In genomic region chr16:72008424-72009216, GRCh38 we compare ENCODE assay signal across 8 cellular contexts. TPM values are rescaled to one million over a fixed set of nuclear protein-coding genes. Genes with fewer than 3 reads are reported as not detected.
DNase-seq lines count a peak whose midpoint lies in the region; ATAC-seq, FAIRE-seq and TF ChIP-seq lines count a peak whose summit lies in the region.

DHODH (plus strand) TSS chr16:72008744; CDS start chr16:72008765, 21 bp downstream.

- ATAC-seq in HG02973 (IDR thresholded peaks at IDR 0.05; ENCODE audit: unreplicated experiment) (peak; percentile 98), right cardiac atrium (peak; percentile 100), aorta (ENCODE audit: low FRiP score) (peak; percentile 100)

- peak; percentile 96 for FAIRE-seq in GM18507 (lab: Jason Lieb, UNC)

- H3K27ac ChIP-seq in ascending aorta (peak within 1 kb of the TSS; percentile 42 to 48), right cardiac atrium (ENCODE audit: low read length) (peak within 1 kb of the TSS; percentile 26), aorta (ENCODE audit: low read depth in 1 of 2, low read length in 2 of 2) (peak within 1 kb of the TSS in 1 of 2 donors; percentile 32)

- H3K4me3 ChIP-seq in ascending aorta (peak within 1 kb of the TSS; percentile 80 to 94), right cardiac atrium (ENCODE audit: low read length) (peak within 1 kb of the TSS; percentile 77), aorta (ENCODE audit: low read length in 2 of 2) (peak within 1 kb of the TSS; percentile 80 to 81)

- H3K36me3 ChIP-seq in ascending aorta = no peaks in the 10 kb centered on the region
- H3K36me3 ChIP-seq in aorta (ENCODE audit: control insufficient read depth in 1 of 2, insufficient read depth in 2 of 2, low read length in 1 of 2) = no peaks in the 10 kb centered on the region

- H3K4me1 ChIP-seq in ascending aorta (peaks cover 0 to 2% of the 10 kb centered on the region in 2 donors), right cardiac atrium (ENCODE audit: control insufficient read depth, insufficient read depth, low read length) (no peaks in the 10 kb centered on the region), aorta (ENCODE audit: control insufficient read depth in 1 of 2, insufficient read depth in 2 of 2, low read length in 2 of 2) (no peaks in the 10 kb centered on the region)

- no peaks in the 10 kb centered on the region for H3K27me3 ChIP-seq in ascending aorta
- H3K27me3 ChIP-seq in right cardiac atrium (ENCODE audit: control insufficient read depth, insufficient read depth) = no peaks in the 10 kb centered on the region
- no peaks in the 10 kb centered on the region for H3K27me3 ChIP-seq in aorta (ENCODE audit: control insufficient read depth in 1 of 2, insufficient read depth in 2 of 2, low read length in 1 of 2)

- WGBS in right cardiac atrium = under 1% methylated on average over 57 of the region's 57 CpGs
- 0 to 1% methylated on average over 54 to 57 of the region's 57 CpGs for WGBS in aorta, 2 donors

- intact Hi-C loops in T-helper 2 cell treated with Interferon-gamma antibody and Interleukin-4, amounts not matched to agents 100 ng/mL and 5 ng/mL, for 36 hours (cut with micrococcal nuclease) = loop anchor here (1.0 to 5.0 kb wide), 8 partner anchors 47 to 656 kb away; partner anchors contain the start of genes AP1G1, ATXN1L, DHX38 and IST1
- intact Hi-C loops in ascending aorta (cut with DNase I) (loop anchor here (1.0 to 2.0 kb wide), 4 partner anchors 85 to 285 kb away; partner anchors contain the start of genes DHX38, IST1 and TXNL4B), right cardiac atrium (cut with DNase I) (no loop called here), aorta (cut with DNase I) (loop anchor here in 1 of 2 donors (5.0 kb wide), 1 partner anchor 89 kb away; no protein-coding TSS in a partner anchor)

- peak in 2 of 3 experiments; percentile 6 to 15 for TF ChIP-seq CTCF in ascending aorta (IDR thresholded peaks at IDR 0.05)

- peak; percentile 100 for DNase-seq in GM18507 (ENCODE audit: extremely low spot score, insufficient read length, low read depth)
- DNase-seq in NCI-H1930 (lab: John Stamatoyannopoulos, UW) = peak; percentile 84 to 90
- peak; percentile 95 to 99 for DNase-seq in ascending aorta (ENCODE audit: low spot score in 2 of 2)
- peak; percentile 99 for DNase-seq in right cardiac atrium
- DNase-seq in putamen (ENCODE audit: low spot score) = peak; percentile 98
- peak; percentile 99 for DNase-seq in aorta

- H3K9me3 ChIP-seq in ascending aorta (no peaks in the 10 kb centered on the region), right cardiac atrium (ENCODE audit: control insufficient read depth, low read length) (no peaks in the 10 kb centered on the region), aorta (ENCODE audit: control insufficient read depth, low read length) (no peaks in the 10 kb centered on the region)

RNA-seq across cellular contexts. Expression of gene DHODH, which starts in this region (rescaled TPM):
- 15.0 and 16.3 TPM in 2 replicates for total RNA-seq in T-helper 2 cell treated with Interferon-gamma antibody and Interleukin-4, amounts not matched to agents 100 ng/mL and 5 ng/mL, for 36 hours
- total RNA-seq in ascending aorta = 8.6 TPM
- total RNA-seq in right cardiac atrium = 10 to 100 TPM; 44.1 to 55.7 (median 47.4) TPM
- polyA plus RNA-seq in right cardiac atrium = 38.9 TPM
- 1 to 10 TPM; 4.9 to 5.0 TPM for total RNA-seq in aorta
- polyA plus RNA-seq in aorta = 1 to 10 TPM; 3.0 to 4.2 TPM

Comparison
In these comparisons a context has a peak if more than half of its experiments do, and no peak if none do; other contexts are left out.
1. intact Hi-C loops: an anchor here in T-helper 2 cell treated with Interferon-gamma antibody and Interleukin-4, amounts not matched to agents 100 ng/mL and 5 ng/mL, for 36 hours (1.0 to 5.0 kb wide) and ascending aorta (1.0 to 2.0 kb wide); none called in right cardiac atrium.